ENCODE assay signal across 26 cellular contexts in genomic region chr22:43542681-43543521, GRCh38.
"Had no signal": no experiment of that assay in that cellular context is flagged by ENCODE, and none has a peak within 500 bp of the region (broad histone marks: within the 10 kb centered on the region; RNA-seq: fewer than 3 reads in every experiment).

No MANE protein-coding gene starts in this region.

- H3K4me1 Mint-ChIP-seq: naive thymus-derived CD8-positive, alpha-beta T cell; nephron progenitor cell; stimulated activated naive B cell treated with anti-CD40 and anti-IgM and Interleukin-4, amounts not matched to agents 10 μg/mL and 1 μg/mL and 100 μg/mL, for 72 hours had no signal

- H3K36me3 Mint-ChIP-seq: naive thymus-derived CD8-positive, alpha-beta T cell; stimulated activated naive B cell treated with anti-CD40 and anti-IgM and Interleukin-4, amounts not matched to agents 10 μg/mL and 1 μg/mL and 100 μg/mL, for 72 hours had no signal

- H3K9me3 Mint-ChIP-seq: naive thymus-derived CD8-positive, alpha-beta T cell; stimulated activated naive B cell treated with anti-CD40 and anti-IgM and Interleukin-4, amounts not matched to agents 10 μg/mL and 1 μg/mL and 100 μg/mL, for 72 hours; stimulated activated naive CD8-positive, alpha-beta T cell treated with anti-CD3 and anti-CD28 coated beads, Interleukin-15, Interleukin-2, amounts not matched to agents 100 ng/mL and 50 ng/mL, for 24 hours had no signal

- H3K9me3 ChIP-seq: esophagus muscularis mucosa, heart left ventricle, left lung, neutrophil, prostate gland, right atrium auricular region, thoracic aorta, tibial nerve, upper lobe of left lung had no signal

- H3K4me1 ChIP-seq: esophagus muscularis mucosa, foreskin keratinocyte, gastroesophageal sphincter, heart left ventricle, left lung, parathyroid adenoma, prostate gland, right atrium auricular region, tibial nerve, upper lobe of left lung had no signal

- ATAC-seq: foreskin keratinocyte; gastroesophageal sphincter; heart left ventricle; left lung; naive thymus-derived CD8-positive, alpha-beta T cell; stimulated activated naive B cell treated with anti-CD40 and anti-IgM and Interleukin-4, amounts not matched to agents 10 μg/mL and 1 μg/mL and 100 μg/mL, for 72 hours had no signal

- DNase-seq: dermis blood vessel endothelial cell; effector memory CD4-positive, alpha-beta T cell; foreskin keratinocyte; heart left ventricle; kidney; left lung; mammary epithelial cell; mesendoderm; naive thymus-derived CD8-positive, alpha-beta T cell; nephron progenitor cell; small intestine; stimulated activated CD4-positive, alpha-beta T cell treated with anti-CD3 and anti-CD28 coated beads, Interleukin-15, amount 100 ng/mL, for 24 hours; stimulated activated CD4-positive, alpha-beta T cell treated with anti-CD3 and anti-CD28 coated beads, Interleukin-2, amount 100 ng/mL, for 48 hours; stimulated activated naive B cell treated with anti-CD40 and anti-IgM and Interleukin-4, amounts not matched to agents 10 μg/mL and 1 μg/mL and 100 μg/mL, for 72 hours; upper lobe of left lung had no signal

- H3K27ac ChIP-seq: coronary artery, esophagus muscularis mucosa, foreskin keratinocyte, gastroesophageal sphincter, heart left ventricle, hepatocyte, left lung, neutrophil, parathyroid adenoma, prostate gland, right atrium auricular region, thoracic aorta, tibial nerve, upper lobe of left lung had no signal

- H3K4me3 ChIP-seq: coronary artery, esophagus muscularis mucosa, gastroesophageal sphincter, heart left ventricle, hepatocyte, left lung, prostate gland, right atrium auricular region, thoracic aorta, tibial nerve, upper lobe of left lung had no signal

- H3K4me3 Mint-ChIP-seq: naive thymus-derived CD8-positive, alpha-beta T cell; nephron progenitor cell; stimulated activated naive B cell treated with anti-CD40 and anti-IgM and Interleukin-4, amounts not matched to agents 10 μg/mL and 1 μg/mL and 100 μg/mL, for 72 hours; stimulated activated naive CD8-positive, alpha-beta T cell treated with anti-CD3 and anti-CD28 coated beads, Interleukin-15, Interleukin-2, amounts not matched to agents 100 ng/mL and 50 ng/mL, for 24 hours had no signal

- H3K27me3 ChIP-seq: esophagus muscularis mucosa, gastroesophageal sphincter, heart left ventricle, hepatocyte, neutrophil, right atrium auricular region, tibial nerve, upper lobe of left lung had no signal

- H3K27ac Mint-ChIP-seq: naive thymus-derived CD8-positive, alpha-beta T cell; nephron progenitor cell; stimulated activated naive B cell treated with anti-CD40 and anti-IgM and Interleukin-4, amounts not matched to agents 10 μg/mL and 1 μg/mL and 100 μg/mL, for 72 hours; stimulated activated naive CD8-positive, alpha-beta T cell treated with anti-CD3 and anti-CD28 coated beads, Interleukin-15, Interleukin-2, amounts not matched to agents 100 ng/mL and 50 ng/mL, for 24 hours had no signal

- H3K36me3 ChIP-seq: esophagus muscularis mucosa, heart left ventricle, left lung, neutrophil, prostate gland, right atrium auricular region, thoracic aorta, upper lobe of left lung had no signal
